23 cellular contexts compared by ENCODE assay signal in genomic region chr14:96648506-96649326, GRCh38.
"Had no signal": no experiment of that assay in that cellular context is flagged by ENCODE, and none has a peak within 500 bp of the region (broad histone marks: within the 10 kb centered on the region; RNA-seq: fewer than 3 reads in every experiment).

No MANE protein-coding gene starts in this region.

- H3K4me3 ChIP-seq: dorsolateral prefrontal cortex, gastroesophageal sphincter, heart left ventricle, smooth muscle cell had no signal

- H3K36me3 ChIP-seq: gastroesophageal sphincter, heart left ventricle had no signal

- DNase-seq: activated B cell treated with CpG ODN at 0.5 μM for 24 hours; activated CD4-positive, alpha-beta T cell treated with anti-CD3 and anti-CD28 coated beads for 48 hours; activated CD8-positive, alpha-beta T cell treated with anti-CD3 and anti-CD28 coated beads for 36 hours; activated effector memory CD4-positive, alpha-beta T cell treated with Interleukin-2 at 50 U/mL for 16 hours; activated naive CD4-positive, alpha-beta T cell treated with anti-CD3 and anti-CD28 coated beads, Interleukin-2, amount 10 ng/mL, durations not matched to agents 7 days and 5 days; activated naive CD8-positive, alpha-beta T cell treated with anti-CD3 and anti-CD28 coated beads, Interleukin-2, amount 50 U/mL, for 24 hours; activated T-cell treated with anti-CD3 and anti-CD28 coated beads, Interleukin-2, amount 50 U/mL, for 1 hour; anterior cingulate cortex; caudate nucleus; dorsolateral prefrontal cortex; heart left ventricle; left ventricle myocardium superior; mesendoderm; naive thymus-derived CD8-positive, alpha-beta T cell; stimulated activated CD4-positive, alpha-beta T cell treated with anti-CD3 and anti-CD28 coated beads, Interleukin-4, amount 100 ng/mL, for 1 hour; stimulated activated naive CD8-positive, alpha-beta T cell treated with anti-CD3 and anti-CD28 coated beads, Interleukin-15, amount 100 ng/mL, for 72 hours; T-cell; T-helper 9 cell; trophoblast cell had no signal

- H3K27ac ChIP-seq: dorsolateral prefrontal cortex, gastroesophageal sphincter, heart left ventricle, parathyroid adenoma had no signal

- H3K27me3 ChIP-seq: gastroesophageal sphincter, heart left ventricle had no signal

- FAIRE-seq: colon had no signal

- H3K4me1 ChIP-seq: gastroesophageal sphincter, heart left ventricle, parathyroid adenoma had no signal
